ENCODE assay signal across 8 cellular contexts in the genomic region with DNA sequence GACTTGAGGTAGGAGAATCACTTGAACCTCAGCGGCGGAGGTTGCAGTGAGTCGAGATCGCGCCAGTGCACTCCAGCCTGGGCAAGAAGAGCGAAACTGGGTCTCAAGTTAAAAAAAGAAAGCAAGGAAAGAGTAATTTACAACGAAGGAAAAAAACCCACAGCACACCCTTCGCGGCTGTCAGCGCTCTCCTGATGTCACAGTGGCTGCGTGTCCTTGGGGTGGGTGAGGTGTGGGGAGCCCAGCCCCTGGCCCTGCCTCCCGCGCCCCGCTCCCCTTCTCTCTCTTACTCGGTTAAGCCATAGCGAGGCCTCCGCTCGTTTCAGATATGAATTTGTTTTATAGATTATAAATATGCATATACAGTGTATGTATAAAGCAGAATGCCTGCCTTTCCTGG. TPM values are rescaled to one million over a fixed set of nuclear protein-coding genes. Genes with fewer than 3 reads are reported as not detected.
DNase-seq lines count a peak whose midpoint lies in the region; ATAC-seq, FAIRE-seq and TF ChIP-seq lines count a peak whose summit lies in the region.

No MANE protein-coding gene starts in this region.

- CTCF ChIA-PET in K562 (lab: Yijun Ruan, JAX; ENCODE audit: low intra/inter-chr PET ratio) = no interaction called here

- H3K27ac ChIP-seq in CD4-positive, CD25-positive, alpha-beta regulatory T cell (ENCODE audit: insufficient read depth, low read length, poor library complexity, severe bottlenecking) = peak overlapping the region; percentile 61
- H3K27ac ChIP-seq in KMS-11 (no peak overlapping the region), K562 (ENCODE audit: extremely low read depth, low read depth, low read length) (peak overlapping the region; percentile 81; the same call in 1 of the 3 replicates), neural cell (ENCODE audit: low read length) (no peak overlapping the region), mesendoderm (ENCODE audit: low read depth, low read length) (no peak overlapping the region)

- no peak overlapping the region for H4K5ac ChIP-seq in mesendoderm (ENCODE audit: low read length)

- H3K36me3 Mint-ChIP-seq in CD4-positive, CD25-positive, alpha-beta regulatory T cell = peaks cover 25% of the 10 kb centered on the region

- no peak for TF ChIP-seq POLR2A in K562 (conservative IDR thresholded peaks at IDR 0.05)

- H3K4me1 Mint-ChIP-seq in CD4-positive, CD25-positive, alpha-beta regulatory T cell = peaks cover 6 to 47% (median 20%) of the 10 kb centered on the region in 4 donors

- no peak for ATAC-seq in CD4-positive, CD25-positive, alpha-beta regulatory T cell (ENCODE audit: low read depth in 2 of 2)
- ATAC-seq in K562 = no peak

- in situ Hi-C loops in K562 (cut with MboI) = no loop called here

- H3K4me1 ChIP-seq in CD4-positive, CD25-positive, alpha-beta regulatory T cell (ENCODE audit: control insufficient read depth, insufficient read depth, low read length, poor library complexity, severe bottlenecking) = peaks cover 14% of the 10 kb centered on the region
- peaks cover 24% of the 10 kb centered on the region for H3K4me1 ChIP-seq in KMS-11 (ENCODE audit: low read depth, poor library complexity, severe bottlenecking)
- H3K4me1 ChIP-seq in K562 (replicated peaks in 1 of 2; ENCODE audit: control insufficient read depth in 2 of 2, insufficient read depth in 2 of 2, low read length in 2 of 2) = peaks cover 13 to 30% of the 10 kb centered on the region in 2 experiments; a peak in 4 of 5 replicates
- H3K4me1 ChIP-seq in mesendoderm (ENCODE audit: control insufficient read depth, low read depth, low read length) = no peaks in the 10 kb centered on the region

- POLR2A ChIA-PET in K562 (lab: Yijun Ruan, JAX) = interaction anchor here (0.6 to 2.6 kb wide), 9 partner anchors 10 to 194 kb away, joined by 3 to 21 read pairs (median 3); a partner anchor contains a TSS

- no peak overlapping the region for H2BK15ac ChIP-seq in mesendoderm (replicated peaks; ENCODE audit: low read depth)

- TF ChIP-seq EP300 in K562 (IDR thresholded peaks at IDR 0.05; ENCODE audit: low read length) (no peak), neural cell (conservative IDR thresholded peaks at IDR 0.05; ENCODE audit: poor library complexity, severe bottlenecking) (no peak)

- H3K4me3 Mint-ChIP-seq in CD4-positive, CD25-positive, alpha-beta regulatory T cell = peak overlapping the region; percentile 73 to 88 (median 76)

- H4K20me1 ChIP-seq in KMS-11 (ENCODE audit: insufficient read depth) (peaks cover 5% of the 10 kb centered on the region; the same call in 1 of the 2 replicates), K562 (replicated peaks; ENCODE audit: control insufficient read depth, insufficient read depth, low read length) (peaks cover 8% of the 10 kb centered on the region), neural cell (ENCODE audit: insufficient read depth) (no peaks in the 10 kb centered on the region)

- H3K9me2 ChIP-seq in neural cell (ENCODE audit: insufficient read depth, low read length) = no peaks in the 10 kb centered on the region

- H3K4ac ChIP-seq in mesendoderm (ENCODE audit: low read depth, low read length) = no peak overlapping the region

- DNase-seq in CD4-positive, CD25-positive, alpha-beta regulatory T cell = peak in 1 of 3 donors; percentile 11
- DNase-seq in K562 (ENCODE audit: extremely low read depth in 1 of 4, low spot score in 3 of 4) (peak in 3 of 4 experiments; percentile 20 to 32 (median 21)), globus pallidus (ENCODE audit: low spot score) (no peak), medulla oblongata (ENCODE audit: extremely low spot score) (no peak), cerebellar nuclear complex (lab: John Stamatoyannopoulos, UW) (no peak), mesendoderm (no peak)

- H3K9me3 ChIP-seq in CD4-positive, CD25-positive, alpha-beta regulatory T cell (ENCODE audit: control insufficient read depth in 2 of 2, low read length in 2 of 2) = no peaks in the 10 kb centered on the region
- H3K9me3 ChIP-seq in K562 (replicated peaks; ENCODE audit: control insufficient read depth, insufficient read depth, low read depth, low read length) (no peaks in the 10 kb centered on the region), neural cell (ENCODE audit: low read length) (no peaks in the 10 kb centered on the region)

- H3F3A ChIP-seq in neural cell (ENCODE audit: insufficient read depth, low read length, poor library complexity, severe bottlenecking) = no peaks in the 10 kb centered on the region

- FAIRE-seq in K562 (lab: Jason Lieb, UNC) = no peak

- H3K4me2 ChIP-seq in KMS-11 (peak overlapping the region; percentile 94), K562 (ENCODE audit: insufficient read depth, low read length) (peak overlapping the region; percentile 99; the same call in 1 of the 2 replicates), neural cell (ENCODE audit: low read length) (peak overlapping the region; percentile 48), mesendoderm (ENCODE audit: low read length) (no peak overlapping the region)

- H3K56ac ChIP-seq in mesendoderm (ENCODE audit: low read length) = no peak overlapping the region

- peak overlapping the region in 2 of 3 donors; percentile 63 to 76 for H3K27ac Mint-ChIP-seq in CD4-positive, CD25-positive, alpha-beta regulatory T cell

- H2AFZ ChIP-seq in KMS-11 (ENCODE audit: low read depth) = peak overlapping the region; percentile 24; the same call in 1 of the 2 replicates
- no peak overlapping the region for H2AFZ ChIP-seq in K562 (ENCODE audit: low read depth, low read length)
- no peak overlapping the region for H2AFZ ChIP-seq in neural cell (ENCODE audit: low read depth, low read length)

- H4K8ac ChIP-seq in mesendoderm (ENCODE audit: low read depth, low read length) = no peak overlapping the region

- H3K18ac ChIP-seq in mesendoderm (ENCODE audit: low read length) = no peak overlapping the region

- no peak overlapping the region for H2BK120ac ChIP-seq in mesendoderm (ENCODE audit: low read depth, low read length)

- H3K27me3 Mint-ChIP-seq in CD4-positive, CD25-positive, alpha-beta regulatory T cell = no peaks in the 10 kb centered on the region

- no TSS peak for BruUV-seq in K562 (replicated peaks; lab: Mats Ljungman, UMichigan)

- 71% methylated on average over 15 of the region's 18 CpGs for WGBS in K562 (ENCODE audit: insufficient coverage, low coverage, missing lambda C conversion rate)
- WGBS in mesendoderm (ENCODE audit: extremely low coverage, insufficient coverage, low lambda C conversion rate) = no CpG with 5 or more reads among the region's 18 CpGs

- no peak for TF ChIP-seq CTCF in KMS-11 (conservative IDR thresholded peaks at IDR 0.05; ENCODE audit: low read depth, low read length)
- TF ChIP-seq CTCF in K562 (IDR thresholded peaks at IDR 0.05 in 2 of 3, conservative IDR thresholded peaks at IDR 0.05 in 1 of 3; ENCODE audit: insufficient read depth in 2 of 3, low read depth in 1 of 3, low read length in 3 of 3) = no peak
- TF ChIP-seq CTCF in neural cell (IDR thresholded peaks at IDR 0.05; ENCODE audit: poor library complexity, severe bottlenecking) = no peak

- no peaks in the 10 kb centered on the region for H3K9me1 ChIP-seq in K562 (ENCODE audit: control insufficient read depth, insufficient read depth, low read length)

- intact Hi-C loops in K562 (cut with micrococcal nuclease) = no loop called here

- peaks cover 11% of the 10 kb centered on the region for H3K36me3 ChIP-seq in CD4-positive, CD25-positive, alpha-beta regulatory T cell (ENCODE audit: control insufficient read depth, insufficient read depth, low read length)
- H3K36me3 ChIP-seq in KMS-11 (ENCODE audit: insufficient read depth) (no peaks in the 10 kb centered on the region; the same call in 1 of the 2 replicates), K562 (ENCODE audit: control insufficient read depth, insufficient read depth, low read length) (peaks cover 62% of the 10 kb centered on the region; the same call in 2 of the 3 replicates), neural cell (ENCODE audit: insufficient read depth, low read length) (no peaks in the 10 kb centered on the region), mesendoderm (ENCODE audit: control insufficient read depth, insufficient read depth, low read length) (peaks cover 4% of the 10 kb centered on the region)

- H3K4me3 ChIP-seq in CD4-positive, CD25-positive, alpha-beta regulatory T cell (ENCODE audit: low read depth, low read length) = peak overlapping the region; percentile 44
- H3K4me3 ChIP-seq in KMS-11 (IDR thresholded peaks at IDR 0.05; ENCODE audit: insufficient read depth, low read depth, low read length) (no peak overlapping the region), K562 (peak overlapping the region; percentile 84; the same call in 1 of the 2 replicates), neural cell (ENCODE audit: low read length) (peak overlapping the region; percentile 90), mesendoderm (ENCODE audit: low read length) (no peak overlapping the region)

- H3K27me3 ChIP-seq in CD4-positive, CD25-positive, alpha-beta regulatory T cell (ENCODE audit: control insufficient read depth, insufficient read depth, low read length) = no peaks in the 10 kb centered on the region
- H3K27me3 ChIP-seq in KMS-11 (ENCODE audit: insufficient read depth, low read depth) (no peaks in the 10 kb centered on the region), K562 (ENCODE audit: control insufficient read depth in 2 of 2, insufficient read depth in 2 of 2, low read length in 2 of 2) (no peaks in the 10 kb centered on the region), neural cell (ENCODE audit: insufficient read depth, low read depth, low read length) (no peaks in the 10 kb centered on the region), mesendoderm (ENCODE audit: insufficient read depth, low read length, poor library complexity) (no peaks in the 10 kb centered on the region)

- no peaks in the 10 kb centered on the region for H3K9me3 Mint-ChIP-seq in CD4-positive, CD25-positive, alpha-beta regulatory T cell

- no peak overlapping the region for H3K23ac ChIP-seq in mesendoderm (ENCODE audit: low read length)

- H3K79me1 ChIP-seq in mesendoderm (ENCODE audit: low read length) = peaks cover 4% of the 10 kb centered on the region

- no peak overlapping the region for H2AK5ac ChIP-seq in mesendoderm (ENCODE audit: low read length)

- TF ChIP-seq RAD21 in K562 (CRISPR knock-in tag; conservative IDR thresholded peaks at IDR 0.05 in 1 of 2, IDR thresholded peaks at IDR 0.05 in 1 of 2) = no peak
- TF ChIP-seq RAD21 in neural cell (conservative IDR thresholded peaks at IDR 0.05) = no peak

- H3K9ac ChIP-seq in KMS-11 (peak overlapping the region; percentile 91; the same call in 1 of the 2 replicates), K562 (ENCODE audit: insufficient read depth in 1 of 2, low read depth in 2 of 2, low read length in 2 of 2) (peak overlapping the region; percentile 52 to 85; a peak in 3 of 4 replicates), neural cell (ENCODE audit: low read length) (no peak overlapping the region), mesendoderm (ENCODE audit: low read length) (no peak overlapping the region)

- H3K79me2 ChIP-seq in KMS-11 (ENCODE audit: insufficient read depth, low read depth) (peaks cover 40% of the 10 kb centered on the region), K562 (ENCODE audit: control insufficient read depth, insufficient read depth, low read length) (peaks cover 42% of the 10 kb centered on the region), neural cell (replicated peaks; ENCODE audit: insufficient read depth, low read length) (peaks cover 33% of the 10 kb centered on the region), mesendoderm (ENCODE audit: control insufficient read depth, insufficient read depth, low read length) (peaks cover 39% of the 10 kb centered on the region)

- H2BK5ac ChIP-seq in mesendoderm (ENCODE audit: low read length) = no peak overlapping the region

RNA-seq across cellular contexts. Expression of a gene that starts 0.7 kb away (rescaled TPM):
- 13.7 TPM for total RNA-seq in CD4-positive, CD25-positive, alpha-beta regulatory T cell
- polyA plus RNA-seq in CD4-positive, CD25-positive, alpha-beta regulatory T cell = 10 to 100 TPM in 2 of 4 donors, 1 to 10 TPM in 2; 9.7 to 13.9 (median 10.2) TPM
- total RNA-seq in K562 (2011; cell fraction: chromatin; rRNA removed; ENCODE audit: low replicate concordance) = 93.6 and 97.5 TPM in 2 replicates
- 70.0 and 73.9 TPM in 2 replicates for total RNA-seq in K562 (2011; cell fraction: nucleolus; rRNA removed)
- 92.1 and 109 TPM in 2 replicates for total RNA-seq in K562 (2011; cell fraction: nucleoplasm; rRNA removed)
- total RNA-seq in K562 (2014; rRNA removed) = 89.2 and 116 TPM in 2 replicates
- total RNA-seq in K562 (2014; rRNA removed; fragmentation: Illumina TruSeq; extraction: Trizol) = 83.5 and 92.6 TPM in 2 replicates
- total RNA-seq in K562 (2015; rRNA removed; fragmentation: Illumina TruSeq; extraction: Trizol) = 80.2 and 88.6 TPM in 2 replicates
- 121 and 133 TPM in 2 replicates for total RNA-seq in K562 (2021)
- polyA plus RNA-seq in K562 (2011; rRNA removed) = 106 and 112 TPM in 2 replicates
- polyA plus RNA-seq in K562 (2011; cell fraction: cytosol; rRNA removed) = 57.8 and 66.9 TPM in 2 replicates
- 68.5 and 76.2 TPM in 2 replicates for polyA plus RNA-seq in K562 (2011; cell fraction: nucleus; rRNA removed)
- 74.8 and 115 TPM in 2 replicates for polyA plus RNA-seq in K562 (2012)
- polyA plus RNA-seq in K562 (2014; fragmentation: Illumina TruSeq; extraction: Trizol) = 133 and 134 TPM in 2 replicates
- 10 to 100 TPM; 25.5 TPM for polyA plus RNA-seq in K562 (2014; fragmentation: Nextera tagmentation; extraction: Ambion mirVana)
- polyA plus RNA-seq in K562 (2014; rRNA removed) = 108 and 117 TPM in 2 replicates
- 67.8 and 69.9 TPM in 2 replicates for polyA minus RNA-seq in K562 (2011; rRNA and poly(A)+ RNA removed)
- polyA minus RNA-seq in K562 (2011; cell fraction: cytosol; rRNA and poly(A)+ RNA removed) = 42.4 and 45.0 TPM in 2 replicates
- polyA minus RNA-seq in K562 (2011; cell fraction: nucleus; rRNA and poly(A)+ RNA removed) = 19.5 and 31.4 TPM in 2 replicates
- 44.9 and 61.4 TPM in 2 replicates for polyA plus RNA-seq in neural cell
- polyA minus RNA-seq in neural cell = 56.5 and 57.5 TPM in 2 replicates
- polyA plus RNA-seq in mesendoderm (2013, experiment 1 of 2) = 167 TPM
- 168 TPM for polyA plus RNA-seq in mesendoderm (2013, experiment 2 of 2)

RNA-seq across cellular contexts. Expression of a gene that starts 28.7 kb away (rescaled TPM):
- total RNA-seq in CD4-positive, CD25-positive, alpha-beta regulatory T cell = 222 TPM
- 1 to 10 TPM in 3 of 4 donors, under 1 TPM in 1; 0.79 to 2.2 (median 1.2) TPM for polyA plus RNA-seq in CD4-positive, CD25-positive, alpha-beta regulatory T cell
- 161 and 386 TPM in 2 replicates for total RNA-seq in K562 (2011; cell fraction: chromatin; rRNA removed; ENCODE audit: low replicate concordance)
- 222 and 236 TPM in 2 replicates for total RNA-seq in K562 (2011; cell fraction: nucleolus; rRNA removed)
- total RNA-seq in K562 (2011; cell fraction: nucleoplasm; rRNA removed) = 131 and 140 TPM in 2 replicates
- total RNA-seq in K562 (2014; rRNA removed) = 28.9 and 37.1 TPM in 2 replicates
- 4.6 and 7.1 TPM in 2 replicates for total RNA-seq in K562 (2014; rRNA removed; fragmentation: Illumina TruSeq; extraction: Trizol)
- total RNA-seq in K562 (2015; rRNA removed; fragmentation: Illumina TruSeq; extraction: Trizol) = 18.6 and 19.6 TPM in 2 replicates
- 43.7 and 54.8 TPM in 2 replicates for total RNA-seq in K562 (2021)
- polyA plus RNA-seq in K562 (2011; rRNA removed) = 16.7 and 24.4 TPM in 2 replicates
- 10.9 and 17.7 TPM in 2 replicates for polyA plus RNA-seq in K562 (2011; cell fraction: cytosol; rRNA removed)
- 204 and 313 TPM in 2 replicates for polyA plus RNA-seq in K562 (2011; cell fraction: nucleus; rRNA removed)
- polyA plus RNA-seq in K562 (2012) = 41.6 and 50.3 TPM in 2 replicates
- polyA plus RNA-seq in K562 (2014; fragmentation: Illumina TruSeq; extraction: Trizol) = 16.7 and 26.0 TPM in 2 replicates
- polyA plus RNA-seq in K562 (2014; fragmentation: Nextera tagmentation; extraction: Ambion mirVana) = under 1 TPM; 0.17 to 0.21 TPM
- polyA plus RNA-seq in K562 (2014; rRNA removed) = 58.7 and 70.8 TPM in 2 replicates
- 11.8 and 17.2 TPM in 2 replicates for polyA minus RNA-seq in K562 (2011; rRNA and poly(A)+ RNA removed)
- polyA minus RNA-seq in K562 (2011; cell fraction: cytosol; rRNA and poly(A)+ RNA removed) = 7.3 and 8.9 TPM in 2 replicates
- 78.5 and 87.3 TPM in 2 replicates for polyA minus RNA-seq in K562 (2011; cell fraction: nucleus; rRNA and poly(A)+ RNA removed)
- polyA plus RNA-seq in neural cell = 51.0 and 68.7 TPM in 2 replicates
- 111 and 123 TPM in 2 replicates for polyA minus RNA-seq in neural cell
- polyA plus RNA-seq in mesendoderm (2013, experiment 1 of 2) = 16.1 TPM
- 14.7 TPM for polyA plus RNA-seq in mesendoderm (2013, experiment 2 of 2)

Comparison
In these comparisons a context has a peak if more than half of its experiments do, and no peak if none do; other contexts are left out.
1. DNase-seq: peak in K562 (3 of 4); none in globus pallidus (single experiment), medulla oblongata (single experiment), cerebellar nuclear complex (0 of 2) and mesendoderm (single experiment).
2. H3K27ac ChIP-seq: peak in CD4-positive, CD25-positive, alpha-beta regulatory T cell (single experiment) and K562 (single experiment); none in KMS-11 (single experiment), neural cell (single experiment) and mesendoderm (single experiment).
3. H3K4me3 ChIP-seq: peak in CD4-positive, CD25-positive, alpha-beta regulatory T cell (single experiment), K562 (single experiment) and neural cell (single experiment); none in KMS-11 (single experiment) and mesendoderm (single experiment).
4. H3K9ac ChIP-seq: peak in KMS-11 (single experiment) and K562 (2 of 2); none in neural cell (single experiment) and mesendoderm (single experiment).